Comparison of ENCODE assay signal across 1 cellular context in genomic region chr1:77900687-77901293, GRCh38.
TF ChIP-seq lines count a peak whose summit lies in the region.

No MANE protein-coding gene starts in this region.

TF ChIP-seq in K562, 482 proteins besides CTCF, POLR2A, EP300 and RAD21 (continued from another document):
- no peak for TF ChIP-seq ZMIZ1 (IDR thresholded peaks at IDR 0.05; ENCODE audit: low read depth in 2 of 2, low read length in 2 of 2)
- TF ChIP-seq ZEB2 (IDR thresholded peaks at IDR 0.05) = no peak
- TF ChIP-seq MLLT1 (IDR thresholded peaks at IDR 0.05) = no peak
- TF ChIP-seq MCM2 (IDR thresholded peaks at IDR 0.05; ENCODE audit: low read depth) = no peak
- no peak for TF ChIP-seq KLF10 (CRISPR knock-in tag; IDR thresholded peaks at IDR 0.05)
- peak; percentile 65 for TF ChIP-seq DEAF1 (CRISPR knock-in tag; IDR thresholded peaks at IDR 0.05)
- no peak for TF ChIP-seq ZNF253 (CRISPR knock-in tag; conservative IDR thresholded peaks at IDR 0.05)
